In genomic region chr16:6600167-6600566, GRCh38 we compare ENCODE assay signal across 2 cellular contexts.
TF ChIP-seq lines count a peak whose summit lies in the region.

No MANE protein-coding gene starts in this region.

TF ChIP-seq in SK-N-SH, 30 proteins besides CTCF, POLR2A, EP300 and RAD21 (continued from another document):
- TF ChIP-seq REST (IDR thresholded peaks at IDR 0.05; ENCODE audit: low read depth, low read length), result no peak
- TF ChIP-seq YY1 (IDR thresholded peaks at IDR 0.05; ENCODE audit: low read depth), result no peak
- no peak for TF ChIP-seq SIN3A (IDR thresholded peaks at IDR 0.05; ENCODE audit: borderline replicate concordance, low read depth, low read length)
- no peak for TF ChIP-seq GATA2 (CRISPR knock-in tag; IDR thresholded peaks at IDR 0.05)
- no peak for TF ChIP-seq ELF1 (IDR thresholded peaks at IDR 0.05)
- TF ChIP-seq TEAD4 (IDR thresholded peaks at IDR 0.05; ENCODE audit: borderline replicate concordance, insufficient read depth), result no peak

TF ChIP-seq in SK-N-SH treated with all-trans-retinoic acid at 6 μM for 48 hours, 23 proteins besides CTCF, POLR2A, EP300 and RAD21 (continued from another document):
- no peak for TF ChIP-seq CSRNP3 (CRISPR knock-in tag; IDR thresholded peaks at IDR 0.05)
- TF ChIP-seq ZNF8 (CRISPR knock-in tag; IDR thresholded peaks at IDR 0.05), result no peak
- TF ChIP-seq ZC3H10 (CRISPR knock-in tag; IDR thresholded peaks at IDR 0.05), result no peak
- TF ChIP-seq BACH2 (CRISPR knock-in tag; IDR thresholded peaks at IDR 0.05; ENCODE audit: borderline replicate concordance), result no peak
- TF ChIP-seq POU6F1 (CRISPR knock-in tag; IDR thresholded peaks at IDR 0.05; ENCODE audit: borderline replicate concordance, low read depth), result no peak
- TF ChIP-seq PPARA (CRISPR knock-in tag; IDR thresholded peaks at IDR 0.05; ENCODE audit: borderline replicate concordance), result no peak
- TF ChIP-seq ZFP3 (CRISPR knock-in tag; IDR thresholded peaks at IDR 0.05), result no peak
